ENCODE assay signal across 13 cellular contexts in genomic region chr11:111945198-111945597, GRCh38. TPM values are rescaled to one million over a fixed set of nuclear protein-coding genes. Genes with fewer than 3 reads are reported as not detected.
DNase-seq lines count a peak whose midpoint lies in the region; ATAC-seq and TF ChIP-seq lines count a peak whose summit lies in the region.
"Had no signal": no experiment of that assay in that cellular context is flagged by ENCODE, and none has a peak within 500 bp of the region (broad histone marks: within the 10 kb centered on the region; RNA-seq: fewer than 3 reads in every experiment).

No MANE protein-coding gene starts in this region.

- H3K36me3 ChIP-seq in right atrium auricular region (no peaks in the 10 kb centered on the region), lower lobe of right lung (no peaks in the 10 kb centered on the region), vagina (no peaks in the 10 kb centered on the region)
- H3K36me3 ChIP-seq: BLaER1, spleen had no signal

- H3K9me3 ChIP-seq in right atrium auricular region = no peaks in the 10 kb centered on the region
- no peaks in the 10 kb centered on the region for H3K9me3 ChIP-seq in lower lobe of right lung
- H3K9me3 ChIP-seq in vagina = no peaks in the 10 kb centered on the region
- H3K9me3 ChIP-seq: BLaER1, spleen had no signal

- ATAC-seq in left ventricle myocardium superior = no peak
- ATAC-seq in lower lobe of right lung = no peak
- ATAC-seq in GM21515 (IDR thresholded peaks at IDR 0.05; ENCODE audit: unreplicated experiment) = no peak
- ATAC-seq: effector memory CD8-positive, alpha-beta T cell had no signal

- H3K27me3 ChIP-seq in right atrium auricular region = no peaks in the 10 kb centered on the region
- H3K27me3 ChIP-seq in lower lobe of right lung (ENCODE audit: low read depth) = no peaks in the 10 kb centered on the region
- H3K27me3 ChIP-seq in vagina = no peaks in the 10 kb centered on the region
- H3K27me3 ChIP-seq: BLaER1, spleen had no signal

- peaks cover 0 to 28% of the 10 kb centered on the region in 2 donors for H3K4me1 ChIP-seq in right atrium auricular region
- H3K4me1 ChIP-seq in lower lobe of right lung = peaks cover 18% of the 10 kb centered on the region
- H3K4me1 ChIP-seq in vagina = peaks cover 14% of the 10 kb centered on the region
- H3K4me1 ChIP-seq: BLaER1 had no signal

- TF ChIP-seq POLR2A in vagina (IDR thresholded peaks at IDR 0.05) = no peak

- TF ChIP-seq CTCF in right atrium auricular region (IDR thresholded peaks at IDR 0.05) = no peak
- TF ChIP-seq CTCF in lower lobe of right lung (IDR thresholded peaks at IDR 0.05) = no peak
- TF ChIP-seq CTCF in vagina (IDR thresholded peaks at IDR 0.05) = no peak

- intact Hi-C loops in left ventricle myocardium superior (cut with micrococcal nuclease) = no loop called here
- intact Hi-C loops in lower lobe of right lung (cut with DNase I) = no loop called here
- intact Hi-C loops in vagina (cut with DNase I) = no loop called here

- H3K27ac ChIP-seq in right atrium auricular region (peak overlapping the region; percentile 57 to 65), angular gyrus (ENCODE audit: low read depth, low read length) (peak overlapping the region; percentile 22), lower lobe of right lung (peak overlapping the region; percentile 75), vagina (peak overlapping the region; percentile 57)
- H3K27ac ChIP-seq: BLaER1, spleen had no signal

- peak; percentile 50 for DNase-seq in right atrium auricular region (ENCODE audit: low spot score)
- DNase-seq in left ventricle myocardium superior = no peak
- DNase-seq in lower lobe of right lung = no peak
- no peak for DNase-seq in vagina (ENCODE audit: extremely low spot score in 2 of 2)
- no peak for DNase-seq in NCI-H2107 (lab: John Stamatoyannopoulos, UW)
- DNase-seq in EL = no peak
- DNase-seq: effector memory CD8-positive, alpha-beta T cell; NCI-H187 treated with DMSO at 0.1 percent for 48 hours; NK-92 treated with Interleukin-12 subunit alpha and Interleukin-12 subunit beta, amount 100 ng/mL, for 24 hours; spleen had no signal

- H3K4me3 ChIP-seq in right atrium auricular region = no peak overlapping the region
- no peak overlapping the region for H3K4me3 ChIP-seq in lower lobe of right lung
- H3K4me3 ChIP-seq in vagina = no peak overlapping the region
- H3K4me3 ChIP-seq: BLaER1, spleen had no signal

RNA-seq across cellular contexts. Expression of gene DIXDC1, which starts 8.1 kb away (rescaled TPM):
- 10 to 100 TPM; 25.7 to 50.9 TPM for total RNA-seq in right atrium auricular region
- total RNA-seq in left ventricle myocardium superior = 19.6 TPM
- 13.2 TPM for total RNA-seq in lower lobe of right lung
- 36.8 TPM for total RNA-seq in vagina

RNA-seq across cellular contexts. Expression of gene C11orf52, which starts 26.5 kb away (rescaled TPM):
- 1 to 10 TPM; 1.5 to 8.3 TPM for total RNA-seq in right atrium auricular region
- 1.0 TPM for total RNA-seq in left ventricle myocardium superior
- total RNA-seq in lower lobe of right lung = 14.6 TPM
- 1.5 TPM for total RNA-seq in vagina

RNA-seq across cellular contexts. Expression of gene HSPB2, which starts 32.7 kb away (rescaled TPM):
- total RNA-seq in right atrium auricular region = 10 to 100 TPM in 1 of 2 donors, 1 to 10 TPM in 1; 5.5 to 13.0 TPM
- 37.0 TPM for total RNA-seq in left ventricle myocardium superior
- 6.4 TPM for total RNA-seq in lower lobe of right lung
- total RNA-seq in vagina = not detected

RNA-seq across cellular contexts. Expression of gene CRYAB, which starts 33.6 kb away (rescaled TPM):
- total RNA-seq in right atrium auricular region = 1,000 to 10,000 TPM; 2,961 to 3,608 TPM
- 6,681 TPM for total RNA-seq in left ventricle myocardium superior
- 72.5 TPM for total RNA-seq in lower lobe of right lung
- total RNA-seq in vagina = 161 TPM

Comparison
In these comparisons a context has a peak if more than half of its experiments do, and no peak if none do; other contexts are left out.
1. H3K27ac ChIP-seq: peak in every context shown above with its lines; median percentile 75 in lower lobe of right lung; 61 in right atrium auricular region; 57 in vagina; 22 in angular gyrus.